2 cellular contexts compared by ENCODE assay signal in the genomic region with DNA sequence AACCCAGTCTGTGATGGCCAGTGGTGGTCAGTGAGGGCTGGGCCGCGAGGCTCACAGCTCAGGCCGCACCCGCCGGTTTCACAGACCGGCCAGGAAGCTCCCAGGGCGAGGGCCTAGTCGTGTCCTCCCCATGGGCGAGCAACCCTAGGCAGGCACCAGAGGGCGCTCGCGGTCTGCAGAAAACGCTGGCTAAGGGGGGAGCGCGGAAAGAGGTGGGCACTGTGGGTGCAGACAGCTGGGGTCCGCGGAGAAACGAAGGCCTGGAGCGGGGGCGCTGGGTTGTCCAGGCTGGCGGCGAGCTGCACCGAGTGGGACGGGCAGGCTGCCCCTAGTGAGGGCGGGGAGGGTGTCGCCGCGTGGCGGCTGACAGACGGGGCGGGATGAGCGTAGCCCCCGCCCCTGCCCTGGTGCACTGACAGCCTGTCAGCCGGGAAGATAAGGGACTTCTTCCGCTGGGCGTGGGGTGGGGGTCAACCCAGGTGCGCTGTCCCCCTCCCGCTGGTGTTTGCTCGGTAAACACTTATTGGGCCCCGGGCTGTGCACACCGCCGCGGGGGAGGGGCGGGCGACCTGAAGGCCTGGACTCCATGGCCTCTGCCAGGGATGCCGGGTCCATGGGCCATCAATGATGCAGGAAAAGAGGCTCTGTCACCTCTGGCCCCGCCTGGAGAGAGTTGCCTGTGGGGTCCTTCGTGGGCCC.
TF ChIP-seq lines count a peak whose summit lies in the region.

No MANE protein-coding gene starts in this region.

TF ChIP-seq in HEK293, 187 proteins besides CTCF, POLR2A, EP300 and RAD21 (continued from another document and continues in another):
- TF ChIP-seq, protein P1, sequence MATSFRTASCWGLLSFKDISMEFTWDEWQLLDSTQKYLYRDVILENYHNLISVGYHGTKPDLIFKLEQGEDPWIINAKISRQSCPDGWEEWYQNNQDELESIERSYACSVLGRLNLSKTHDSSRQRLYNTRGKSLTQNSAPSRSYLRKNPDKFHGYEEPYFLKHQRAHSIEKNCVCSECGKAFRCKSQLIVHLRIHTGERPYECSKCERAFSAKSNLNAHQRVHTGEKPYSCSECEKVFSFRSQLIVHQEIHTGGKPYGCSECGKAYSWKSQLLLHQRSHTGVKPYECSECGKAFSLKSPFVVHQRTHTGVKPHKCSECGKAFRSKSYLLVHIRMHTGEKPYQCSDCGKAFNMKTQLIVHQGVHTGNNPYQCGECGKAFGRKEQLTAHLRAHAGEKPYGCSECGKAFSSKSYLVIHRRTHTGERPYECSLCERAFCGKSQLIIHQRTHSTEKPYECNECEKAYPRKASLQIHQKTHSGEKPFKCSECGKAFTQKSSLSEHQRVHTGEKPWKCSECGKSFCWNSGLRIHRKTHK (tag by site-specific recombination; IDR thresholded peaks at IDR 0.05), result no peak
- TF ChIP-seq, protein P2, sequence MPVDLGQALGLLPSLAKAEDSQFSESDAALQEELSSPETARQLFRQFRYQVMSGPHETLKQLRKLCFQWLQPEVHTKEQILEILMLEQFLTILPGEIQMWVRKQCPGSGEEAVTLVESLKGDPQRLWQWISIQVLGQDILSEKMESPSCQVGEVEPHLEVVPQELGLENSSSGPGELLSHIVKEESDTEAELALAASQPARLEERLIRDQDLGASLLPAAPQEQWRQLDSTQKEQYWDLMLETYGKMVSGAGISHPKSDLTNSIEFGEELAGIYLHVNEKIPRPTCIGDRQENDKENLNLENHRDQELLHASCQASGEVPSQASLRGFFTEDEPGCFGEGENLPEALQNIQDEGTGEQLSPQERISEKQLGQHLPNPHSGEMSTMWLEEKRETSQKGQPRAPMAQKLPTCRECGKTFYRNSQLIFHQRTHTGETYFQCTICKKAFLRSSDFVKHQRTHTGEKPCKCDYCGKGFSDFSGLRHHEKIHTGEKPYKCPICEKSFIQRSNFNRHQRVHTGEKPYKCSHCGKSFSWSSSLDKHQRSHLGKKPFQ (tag by site-specific recombination; IDR thresholded peaks at IDR 0.05), result peak; percentile 30; the same call in 1 of the 2 replicates
- TF ChIP-seq ZBTB7A (tag by site-specific recombination; IDR thresholded peaks at IDR 0.05; ENCODE audit: low read depth) (peak; percentile 90; the same call in 1 of the 2 replicates), ZNF433 (tag by site-specific recombination; IDR thresholded peaks at IDR 0.05; ENCODE audit: low read depth) (no peak), ZNF76 (tag by site-specific recombination; IDR thresholded peaks at IDR 0.05; ENCODE audit: borderline replicate concordance, low read depth) (peak; percentile 70), ZXDB (tag by site-specific recombination; IDR thresholded peaks at IDR 0.05) (peak; percentile 59; the same call in 1 of the 2 replicates), GLI2 (tag by site-specific recombination; IDR thresholded peaks at IDR 0.05; ENCODE audit: borderline replicate concordance, low read depth) (no peak), ZNF114 (tag by site-specific recombination; IDR thresholded peaks at IDR 0.05) (no peak), KLF1 (tag by site-specific recombination; IDR thresholded peaks at IDR 0.05) (peak; percentile 90), BCL11A (tag by site-specific recombination; IDR thresholded peaks at IDR 0.05; ENCODE audit: low read depth) (peak; percentile 62; the same call in 1 of the 2 replicates), ZNF530 (tag by site-specific recombination; IDR thresholded peaks at IDR 0.05; ENCODE audit: low read depth) (no peak), EGR2 (tag by site-specific recombination; IDR thresholded peaks at IDR 0.05; ENCODE audit: low read depth) (peak; percentile 95), ZNF561 (tag by site-specific recombination; IDR thresholded peaks at IDR 0.05; ENCODE audit: borderline replicate concordance) (0 out of 2 replicates have a peak, but pooled peaks have one; percentile 53), ZNF239 (tag by site-specific recombination; IDR thresholded peaks at IDR 0.05) (no peak)
- TF ChIP-seq, protein P3, sequence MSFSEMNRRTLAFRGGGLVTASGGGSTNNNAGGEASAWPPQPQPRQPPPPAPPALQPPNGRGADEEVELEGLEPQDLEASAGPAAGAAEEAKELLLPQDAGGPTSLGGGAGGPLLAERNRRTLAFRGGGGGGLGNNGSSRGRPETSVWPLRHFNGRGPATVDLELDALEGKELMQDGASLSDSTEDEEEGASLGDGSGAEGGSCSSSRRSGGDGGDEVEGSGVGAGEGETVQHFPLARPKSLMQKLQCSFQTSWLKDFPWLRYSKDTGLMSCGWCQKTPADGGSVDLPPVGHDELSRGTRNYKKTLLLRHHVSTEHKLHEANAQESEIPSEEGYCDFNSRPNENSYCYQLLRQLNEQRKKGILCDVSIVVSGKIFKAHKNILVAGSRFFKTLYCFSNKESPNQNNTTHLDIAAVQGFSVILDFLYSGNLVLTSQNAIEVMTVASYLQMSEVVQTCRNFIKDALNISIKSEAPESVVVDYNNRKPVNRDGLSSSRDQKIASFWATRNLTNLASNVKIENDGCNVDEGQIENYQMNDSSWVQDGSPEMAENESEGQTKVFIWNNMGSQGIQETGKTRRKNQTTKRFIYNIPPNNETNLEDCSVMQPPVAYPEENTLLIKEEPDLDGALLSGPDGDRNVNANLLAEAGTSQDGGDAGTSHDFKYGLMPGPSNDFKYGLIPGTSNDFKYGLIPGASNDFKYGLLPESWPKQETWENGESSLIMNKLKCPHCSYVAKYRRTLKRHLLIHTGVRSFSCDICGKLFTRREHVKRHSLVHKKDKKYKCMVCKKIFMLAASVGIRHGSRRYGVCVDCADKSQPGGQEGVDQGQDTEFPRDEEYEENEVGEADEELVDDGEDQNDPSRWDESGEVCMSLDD (tag by site-specific recombination; IDR thresholded peaks at IDR 0.05), result peak; percentile 91
- TF ChIP-seq, protein P4, sequence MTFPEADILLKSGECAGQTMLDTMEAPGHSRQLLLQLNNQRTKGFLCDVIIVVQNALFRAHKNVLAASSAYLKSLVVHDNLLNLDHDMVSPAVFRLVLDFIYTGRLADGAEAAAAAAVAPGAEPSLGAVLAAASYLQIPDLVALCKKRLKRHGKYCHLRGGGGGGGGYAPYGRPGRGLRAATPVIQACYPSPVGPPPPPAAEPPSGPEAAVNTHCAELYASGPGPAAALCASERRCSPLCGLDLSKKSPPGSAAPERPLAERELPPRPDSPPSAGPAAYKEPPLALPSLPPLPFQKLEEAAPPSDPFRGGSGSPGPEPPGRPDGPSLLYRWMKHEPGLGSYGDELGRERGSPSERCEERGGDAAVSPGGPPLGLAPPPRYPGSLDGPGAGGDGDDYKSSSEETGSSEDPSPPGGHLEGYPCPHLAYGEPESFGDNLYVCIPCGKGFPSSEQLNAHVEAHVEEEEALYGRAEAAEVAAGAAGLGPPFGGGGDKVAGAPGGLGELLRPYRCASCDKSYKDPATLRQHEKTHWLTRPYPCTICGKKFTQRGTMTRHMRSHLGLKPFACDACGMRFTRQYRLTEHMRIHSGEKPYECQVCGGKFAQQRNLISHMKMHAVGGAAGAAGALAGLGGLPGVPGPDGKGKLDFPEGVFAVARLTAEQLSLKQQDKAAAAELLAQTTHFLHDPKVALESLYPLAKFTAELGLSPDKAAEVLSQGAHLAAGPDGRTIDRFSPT (tag by site-specific recombination; IDR thresholded peaks at IDR 0.05), result peak; percentile 72; the same call in 1 of the 2 replicates
- TF ChIP-seq, protein P5, sequence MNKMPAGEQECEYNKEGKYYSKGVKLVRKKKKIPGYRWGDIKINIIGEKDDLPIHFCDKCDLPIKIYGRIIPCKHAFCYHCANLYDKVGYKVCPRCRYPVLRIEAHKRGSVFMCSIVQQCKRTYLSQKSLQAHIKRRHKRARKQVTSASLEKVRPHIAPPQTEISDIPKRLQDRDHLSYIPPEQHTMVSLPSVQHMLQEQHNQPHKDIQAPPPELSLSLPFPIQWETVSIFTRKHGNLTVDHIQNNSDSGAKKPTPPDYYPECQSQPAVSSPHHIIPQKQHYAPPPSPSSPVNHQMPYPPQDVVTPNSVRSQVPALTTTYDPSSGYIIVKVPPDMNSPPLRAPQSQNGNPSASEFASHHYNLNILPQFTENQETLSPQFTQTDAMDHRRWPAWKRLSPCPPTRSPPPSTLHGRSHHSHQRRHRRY (tag by site-specific recombination; IDR thresholded peaks at IDR 0.05), result no peak

TF ChIP-seq in liver, 16 proteins besides CTCF, POLR2A, EP300 and RAD21 (continued from another document):
- TF ChIP-seq, protein P6, sequence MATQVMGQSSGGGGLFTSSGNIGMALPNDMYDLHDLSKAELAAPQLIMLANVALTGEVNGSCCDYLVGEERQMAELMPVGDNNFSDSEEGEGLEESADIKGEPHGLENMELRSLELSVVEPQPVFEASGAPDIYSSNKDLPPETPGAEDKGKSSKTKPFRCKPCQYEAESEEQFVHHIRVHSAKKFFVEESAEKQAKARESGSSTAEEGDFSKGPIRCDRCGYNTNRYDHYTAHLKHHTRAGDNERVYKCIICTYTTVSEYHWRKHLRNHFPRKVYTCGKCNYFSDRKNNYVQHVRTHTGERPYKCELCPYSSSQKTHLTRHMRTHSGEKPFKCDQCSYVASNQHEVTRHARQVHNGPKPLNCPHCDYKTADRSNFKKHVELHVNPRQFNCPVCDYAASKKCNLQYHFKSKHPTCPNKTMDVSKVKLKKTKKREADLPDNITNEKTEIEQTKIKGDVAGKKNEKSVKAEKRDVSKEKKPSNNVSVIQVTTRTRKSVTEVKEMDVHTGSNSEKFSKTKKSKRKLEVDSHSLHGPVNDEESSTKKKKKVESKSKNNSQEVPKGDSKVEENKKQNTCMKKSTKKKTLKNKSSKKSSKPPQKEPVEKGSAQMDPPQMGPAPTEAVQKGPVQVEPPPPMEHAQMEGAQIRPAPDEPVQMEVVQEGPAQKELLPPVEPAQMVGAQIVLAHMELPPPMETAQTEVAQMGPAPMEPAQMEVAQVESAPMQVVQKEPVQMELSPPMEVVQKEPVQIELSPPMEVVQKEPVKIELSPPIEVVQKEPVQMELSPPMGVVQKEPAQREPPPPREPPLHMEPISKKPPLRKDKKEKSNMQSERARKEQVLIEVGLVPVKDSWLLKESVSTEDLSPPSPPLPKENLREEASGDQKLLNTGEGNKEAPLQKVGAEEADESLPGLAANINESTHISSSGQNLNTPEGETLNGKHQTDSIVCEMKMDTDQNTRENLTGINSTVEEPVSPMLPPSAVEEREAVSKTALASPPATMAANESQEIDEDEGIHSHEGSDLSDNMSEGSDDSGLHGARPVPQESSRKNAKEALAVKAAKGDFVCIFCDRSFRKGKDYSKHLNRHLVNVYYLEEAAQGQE (IDR thresholded peaks at IDR 0.05), result no peak
- TF ChIP-seq FOXA1 (IDR thresholded peaks at IDR 0.05) (no peak), EGR1 (IDR thresholded peaks at IDR 0.05; ENCODE audit: low read depth in 2 of 2) (no peak), NR2F2 (IDR thresholded peaks at IDR 0.05) (no peak), YY1 (IDR thresholded peaks at IDR 0.05) (no peak), JUND (IDR thresholded peaks at IDR 0.05) (no peak), HNF4G (IDR thresholded peaks at IDR 0.05) (no peak), FOXA2 (IDR thresholded peaks at IDR 0.05) (no peak)
- TF ChIP-seq, protein P7, sequence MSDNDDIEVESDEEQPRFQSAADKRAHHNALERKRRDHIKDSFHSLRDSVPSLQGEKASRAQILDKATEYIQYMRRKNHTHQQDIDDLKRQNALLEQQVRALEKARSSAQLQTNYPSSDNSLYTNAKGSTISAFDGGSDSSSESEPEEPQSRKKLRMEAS (IDR thresholded peaks at IDR 0.05), result no peak
- TF ChIP-seq, protein P8, sequence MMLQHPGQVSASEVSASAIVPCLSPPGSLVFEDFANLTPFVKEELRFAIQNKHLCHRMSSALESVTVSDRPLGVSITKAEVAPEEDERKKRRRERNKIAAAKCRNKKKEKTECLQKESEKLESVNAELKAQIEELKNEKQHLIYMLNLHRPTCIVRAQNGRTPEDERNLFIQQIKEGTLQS (IDR thresholded peaks at IDR 0.05), result no peak
